Comparison of ENCODE assay signal across 1 cellular context in the genomic region with DNA sequence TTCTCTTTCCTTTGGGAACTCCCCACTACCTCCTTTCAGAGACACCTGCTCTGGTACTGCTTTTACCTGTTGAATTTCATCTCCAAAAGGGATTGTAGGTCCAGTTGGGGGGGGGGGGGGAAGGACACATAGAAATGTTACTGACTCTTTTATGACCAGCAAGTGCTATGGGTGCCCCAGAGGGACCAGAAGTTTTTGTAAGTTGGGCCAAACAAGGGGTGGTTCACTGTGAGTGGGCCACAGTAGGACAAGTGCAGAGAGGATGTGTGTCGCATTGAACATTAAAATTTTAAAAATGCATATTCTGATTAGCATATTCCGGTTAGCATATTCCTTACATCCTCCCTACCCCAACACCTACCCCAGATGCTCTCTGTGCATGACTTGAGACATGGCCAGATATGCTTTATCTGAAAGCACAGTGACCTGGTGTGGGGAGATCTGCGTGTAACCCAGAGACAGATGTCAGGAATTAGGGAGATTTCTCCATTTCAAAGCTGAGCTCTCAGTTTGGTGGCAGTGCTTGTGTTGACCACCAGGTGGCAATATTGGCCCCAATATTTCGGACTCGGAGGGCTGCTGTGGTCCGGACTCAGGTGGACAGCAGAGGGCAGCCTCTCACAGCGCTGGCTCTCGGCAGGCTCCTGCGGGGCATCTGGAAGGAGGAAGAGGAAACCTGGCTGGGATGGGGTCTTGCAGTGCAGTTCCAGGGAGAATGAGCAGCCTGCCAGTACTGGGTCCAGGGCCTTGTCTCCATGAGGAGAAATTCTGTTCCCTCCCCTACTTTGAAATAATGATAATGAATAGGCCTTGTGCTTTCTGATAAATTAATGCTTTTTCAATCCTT.
TF ChIP-seq lines count a peak whose summit lies in the region.

No MANE protein-coding gene starts in this region.

TF ChIP-seq in HepG2, 621 proteins besides CTCF, POLR2A, EP300 and RAD21 (continued from another document and continues in another):
- TF ChIP-seq, protein P1, sequence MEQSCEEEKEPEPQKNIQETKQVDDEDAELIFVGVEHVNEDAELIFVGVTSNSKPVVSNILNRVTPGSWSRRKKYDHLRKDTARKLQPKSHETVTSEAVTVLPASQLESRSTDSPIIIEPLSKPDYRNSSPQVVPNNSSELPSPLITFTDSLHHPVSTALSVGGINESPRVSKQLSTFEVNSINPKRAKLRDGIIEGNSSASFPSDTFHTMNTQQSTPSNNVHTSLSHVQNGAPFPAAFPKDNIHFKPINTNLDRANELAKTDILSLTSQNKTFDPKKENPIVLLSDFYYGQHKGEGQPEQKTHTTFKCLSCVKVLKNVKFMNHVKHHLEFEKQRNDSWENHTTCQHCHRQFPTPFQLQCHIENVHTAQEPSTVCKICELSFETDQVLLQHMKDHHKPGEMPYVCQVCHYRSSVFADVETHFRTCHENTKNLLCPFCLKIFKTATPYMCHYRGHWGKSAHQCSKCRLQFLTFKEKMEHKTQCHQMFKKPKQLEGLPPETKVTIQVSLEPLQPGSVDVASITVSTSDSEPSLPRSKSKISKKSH (CRISPR knock-in tag; IDR thresholded peaks at IDR 0.05; ENCODE audit: borderline replicate concordance) = peak; percentile 93; the same call in 1 of the 2 replicates
- TF ChIP-seq, protein P2, sequence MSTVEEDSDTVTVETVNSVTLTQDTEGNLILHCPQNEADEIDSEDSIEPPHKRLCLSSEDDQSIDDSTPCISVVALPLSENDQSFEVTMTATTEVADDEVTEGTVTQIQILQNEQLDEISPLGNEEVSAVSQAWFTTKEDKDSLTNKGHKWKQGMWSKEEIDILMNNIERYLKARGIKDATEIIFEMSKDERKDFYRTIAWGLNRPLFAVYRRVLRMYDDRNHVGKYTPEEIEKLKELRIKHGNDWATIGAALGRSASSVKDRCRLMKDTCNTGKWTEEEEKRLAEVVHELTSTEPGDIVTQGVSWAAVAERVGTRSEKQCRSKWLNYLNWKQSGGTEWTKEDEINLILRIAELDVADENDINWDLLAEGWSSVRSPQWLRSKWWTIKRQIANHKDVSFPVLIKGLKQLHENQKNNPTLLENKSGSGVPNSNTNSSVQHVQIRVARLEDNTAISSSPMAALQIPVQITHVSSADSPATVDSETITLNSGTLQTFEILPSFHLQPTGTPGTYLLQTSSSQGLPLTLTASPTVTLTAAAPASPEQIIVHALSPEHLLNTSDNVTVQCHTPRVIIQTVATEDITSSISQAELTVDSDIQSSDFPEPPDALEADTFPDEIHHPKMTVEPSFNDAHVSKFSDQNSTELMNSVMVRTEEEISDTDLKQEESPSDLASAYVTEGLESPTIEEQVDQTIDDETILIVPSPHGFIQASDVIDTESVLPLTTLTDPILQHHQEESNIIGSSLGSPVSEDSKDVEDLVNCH (CRISPR knock-in tag; IDR thresholded peaks at IDR 0.05) = no peak
- TF ChIP-seq BRCA1 (CRISPR knock-in tag; IDR thresholded peaks at IDR 0.05) = peak; percentile 79; the same call in 1 of the 2 replicates
- no peak for TF ChIP-seq ZNF564 (CRISPR knock-in tag; IDR thresholded peaks at IDR 0.05)
- TF ChIP-seq SP1 (IDR thresholded peaks at IDR 0.05) = no peak
- no peak for TF ChIP-seq SP1 (CRISPR knock-in tag; IDR thresholded peaks at IDR 0.05)
- TF ChIP-seq, protein P3, sequence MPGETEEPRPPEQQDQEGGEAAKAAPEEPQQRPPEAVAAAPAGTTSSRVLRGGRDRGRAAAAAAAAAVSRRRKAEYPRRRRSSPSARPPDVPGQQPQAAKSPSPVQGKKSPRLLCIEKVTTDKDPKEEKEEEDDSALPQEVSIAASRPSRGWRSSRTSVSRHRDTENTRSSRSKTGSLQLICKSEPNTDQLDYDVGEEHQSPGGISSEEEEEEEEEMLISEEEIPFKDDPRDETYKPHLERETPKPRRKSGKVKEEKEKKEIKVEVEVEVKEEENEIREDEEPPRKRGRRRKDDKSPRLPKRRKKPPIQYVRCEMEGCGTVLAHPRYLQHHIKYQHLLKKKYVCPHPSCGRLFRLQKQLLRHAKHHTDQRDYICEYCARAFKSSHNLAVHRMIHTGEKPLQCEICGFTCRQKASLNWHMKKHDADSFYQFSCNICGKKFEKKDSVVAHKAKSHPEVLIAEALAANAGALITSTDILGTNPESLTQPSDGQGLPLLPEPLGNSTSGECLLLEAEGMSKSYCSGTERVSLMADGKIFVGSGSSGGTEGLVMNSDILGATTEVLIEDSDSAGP (CRISPR knock-in tag; IDR thresholded peaks at IDR 0.05; ENCODE audit: borderline replicate concordance) = peak; percentile 83
- TF ChIP-seq, protein P4, sequence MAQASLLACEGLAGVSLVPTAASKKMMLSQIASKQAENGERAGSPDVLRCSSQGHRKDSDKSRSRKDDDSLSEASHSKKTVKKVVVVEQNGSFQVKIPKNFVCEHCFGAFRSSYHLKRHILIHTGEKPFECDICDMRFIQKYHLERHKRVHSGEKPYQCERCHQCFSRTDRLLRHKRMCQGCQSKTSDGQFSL (CRISPR knock-in tag; IDR thresholded peaks at IDR 0.05) = peak; percentile 46; the same call in 1 of the 2 replicates
- TF ChIP-seq ETV6 (CRISPR knock-in tag; conservative IDR thresholded peaks at IDR 0.05) = peak; percentile 96
- TF ChIP-seq ZNF24 (IDR thresholded peaks at IDR 0.05) = no peak
- TF ChIP-seq HNRNPH1 (optimal IDR thresholded peaks at IDR 0.05; ENCODE audit: low read depth, low read length) = no peak
- TF ChIP-seq ZNF282 (IDR thresholded peaks at IDR 0.05; ENCODE audit: partially characterized antibody) = no peak
- TF ChIP-seq PPARG (CRISPR knock-in tag; conservative IDR thresholded peaks at IDR 0.05) = peak; percentile 70
- TF ChIP-seq POLR2AphosphoS5 (IDR thresholded peaks at IDR 0.05; ENCODE audit: low read depth, low read length) = no peak
- TF ChIP-seq GPN1 (CRISPR knock-in tag; IDR thresholded peaks at IDR 0.05; ENCODE audit: borderline replicate concordance) = no peak
- TF ChIP-seq GTF3A (CRISPR knock-in tag; conservative IDR thresholded peaks at IDR 0.05) = no peak
- TF ChIP-seq, protein P5, sequence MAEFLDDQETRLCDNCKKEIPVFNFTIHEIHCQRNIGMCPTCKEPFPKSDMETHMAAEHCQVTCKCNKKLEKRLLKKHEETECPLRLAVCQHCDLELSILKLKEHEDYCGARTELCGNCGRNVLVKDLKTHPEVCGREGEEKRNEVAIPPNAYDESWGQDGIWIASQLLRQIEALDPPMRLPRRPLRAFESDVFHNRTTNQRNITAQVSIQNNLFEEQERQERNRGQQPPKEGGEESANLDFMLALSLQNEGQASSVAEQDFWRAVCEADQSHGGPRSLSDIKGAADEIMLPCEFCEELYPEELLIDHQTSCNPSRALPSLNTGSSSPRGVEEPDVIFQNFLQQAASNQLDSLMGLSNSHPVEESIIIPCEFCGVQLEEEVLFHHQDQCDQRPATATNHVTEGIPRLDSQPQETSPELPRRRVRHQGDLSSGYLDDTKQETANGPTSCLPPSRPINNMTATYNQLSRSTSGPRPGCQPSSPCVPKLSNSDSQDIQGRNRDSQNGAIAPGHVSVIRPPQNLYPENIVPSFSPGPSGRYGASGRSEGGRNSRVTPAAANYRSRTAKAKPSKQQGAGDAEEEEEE (CRISPR knock-in tag; IDR thresholded peaks at IDR 0.05; ENCODE audit: borderline replicate concordance) = peak; percentile 18; the same call in 1 of the 2 replicates
- TF ChIP-seq SP2 (CRISPR knock-in tag; IDR thresholded peaks at IDR 0.05) = no peak
- TF ChIP-seq NFE2 (CRISPR knock-in tag; IDR thresholded peaks at IDR 0.05) = no peak
- no peak for TF ChIP-seq FLYWCH1 (CRISPR knock-in tag; IDR thresholded peaks at IDR 0.05)
- TF ChIP-seq, protein P6, sequence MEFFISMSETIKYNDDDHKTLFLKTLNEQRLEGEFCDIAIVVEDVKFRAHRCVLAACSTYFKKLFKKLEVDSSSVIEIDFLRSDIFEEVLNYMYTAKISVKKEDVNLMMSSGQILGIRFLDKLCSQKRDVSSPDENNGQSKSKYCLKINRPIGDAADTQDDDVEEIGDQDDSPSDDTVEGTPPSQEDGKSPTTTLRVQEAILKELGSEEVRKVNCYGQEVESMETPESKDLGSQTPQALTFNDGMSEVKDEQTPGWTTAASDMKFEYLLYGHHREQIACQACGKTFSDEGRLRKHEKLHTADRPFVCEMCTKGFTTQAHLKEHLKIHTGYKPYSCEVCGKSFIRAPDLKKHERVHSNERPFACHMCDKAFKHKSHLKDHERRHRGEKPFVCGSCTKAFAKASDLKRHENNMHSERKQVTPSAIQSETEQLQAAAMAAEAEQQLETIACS (CRISPR knock-in tag; IDR thresholded peaks at IDR 0.05) = no peak
- peak; percentile 62 for TF ChIP-seq ELF1 (CRISPR knock-in tag; IDR thresholded peaks at IDR 0.05)
- TF ChIP-seq ZFP1 (CRISPR knock-in tag; IDR thresholded peaks at IDR 0.05) = peak; percentile 94
- peak; percentile 72 for TF ChIP-seq KMT2B (CRISPR knock-in tag; IDR thresholded peaks at IDR 0.05)
- TF ChIP-seq ATAD3A (CRISPR knock-in tag; IDR thresholded peaks at IDR 0.05) = no peak
- TF ChIP-seq, protein P7, sequence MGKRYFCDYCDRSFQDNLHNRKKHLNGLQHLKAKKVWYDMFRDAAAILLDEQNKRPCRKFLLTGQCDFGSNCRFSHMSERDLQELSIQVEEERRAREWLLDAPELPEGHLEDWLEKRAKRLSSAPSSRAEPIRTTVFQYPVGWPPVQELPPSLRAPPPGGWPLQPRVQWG (CRISPR knock-in tag; IDR thresholded peaks at IDR 0.05; ENCODE audit: borderline replicate concordance, low read depth) = no peak
- TF ChIP-seq CEBPB (IDR thresholded peaks at IDR 0.05; ENCODE audit: borderline replicate concordance, low read depth, low read length) = no peak
- no peak for TF ChIP-seq NR2C2 (CRISPR knock-in tag; IDR thresholded peaks at IDR 0.05; ENCODE audit: borderline replicate concordance)
- TF ChIP-seq ZMYM4 (CRISPR knock-in tag; IDR thresholded peaks at IDR 0.05) = peak; percentile 82
- TF ChIP-seq, protein P8, sequence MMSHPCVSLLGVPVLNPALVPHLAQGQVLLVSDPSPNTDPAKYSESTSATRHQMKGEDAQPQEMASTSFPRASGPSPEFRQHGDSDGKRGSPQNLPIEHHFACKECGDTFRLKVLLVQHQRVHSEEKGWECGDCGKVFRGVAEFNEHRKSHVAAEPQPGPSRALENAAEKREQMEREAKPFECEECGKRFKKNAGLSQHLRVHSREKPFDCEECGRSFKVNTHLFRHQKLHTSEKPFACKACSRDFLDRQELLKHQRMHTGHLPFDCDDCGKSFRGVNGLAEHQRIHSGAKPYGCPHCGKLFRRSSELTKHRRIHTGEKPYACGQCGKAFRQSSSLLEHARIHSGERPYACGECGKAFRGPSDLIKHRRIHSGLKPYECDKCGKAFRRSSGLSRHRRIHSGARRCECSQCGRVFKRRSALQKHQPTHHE (CRISPR knock-in tag; IDR thresholded peaks at IDR 0.05; ENCODE audit: borderline replicate concordance) = no peak
- TF ChIP-seq NFE2L2 (IDR thresholded peaks at IDR 0.05; ENCODE audit: low read length) = peak; percentile 21; the same call in 1 of the 2 replicates
- TF ChIP-seq, protein P9, sequence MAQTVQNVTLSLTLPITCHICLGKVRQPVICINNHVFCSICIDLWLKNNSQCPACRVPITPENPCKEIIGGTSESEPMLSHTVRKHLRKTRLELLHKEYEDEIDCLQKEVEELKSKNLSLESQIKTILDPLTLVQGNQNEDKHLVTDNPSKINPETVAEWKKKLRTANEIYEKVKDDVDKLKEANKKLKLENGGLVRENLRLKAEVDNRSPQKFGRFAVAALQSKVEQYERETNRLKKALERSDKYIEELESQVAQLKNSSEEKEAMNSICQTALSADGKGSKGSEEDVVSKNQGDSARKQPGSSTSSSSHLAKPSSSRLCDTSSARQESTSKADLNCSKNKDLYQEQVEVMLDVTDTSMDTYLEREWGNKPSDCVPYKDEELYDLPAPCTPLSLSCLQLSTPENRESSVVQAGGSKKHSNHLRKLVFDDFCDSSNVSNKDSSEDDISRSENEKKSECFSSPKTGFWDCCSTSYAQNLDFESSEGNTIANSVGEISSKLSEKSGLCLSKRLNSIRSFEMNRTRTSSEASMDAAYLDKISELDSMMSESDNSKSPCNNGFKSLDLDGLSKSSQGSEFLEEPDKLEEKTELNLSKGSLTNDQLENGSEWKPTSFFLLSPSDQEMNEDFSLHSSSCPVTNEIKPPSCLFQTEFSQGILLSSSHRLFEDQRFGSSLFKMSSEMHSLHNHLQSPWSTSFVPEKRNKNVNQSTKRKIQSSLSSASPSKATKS (CRISPR knock-in tag; IDR thresholded peaks at IDR 0.05) = no peak
- peak; percentile 78 for TF ChIP-seq TARDBP (CRISPR knock-in tag; IDR thresholded peaks at IDR 0.05)
- TF ChIP-seq ZNF253 (CRISPR knock-in tag; IDR thresholded peaks at IDR 0.05; ENCODE audit: borderline replicate concordance) = no peak
- TF ChIP-seq ZNF724P (CRISPR knock-in tag; IDR thresholded peaks at IDR 0.05; ENCODE audit: borderline replicate concordance) = no peak; the same call in 1 of the 2 replicates
- 0 out of 2 replicates have a peak, but pooled peaks have one; percentile 53 for TF ChIP-seq ZSCAN31 (CRISPR knock-in tag; IDR thresholded peaks at IDR 0.05; ENCODE audit: low read depth)
- no peak; the same call in 1 of the 2 replicates for TF ChIP-seq ESRRA (CRISPR knock-in tag; IDR thresholded peaks at IDR 0.05; ENCODE audit: low read depth)
- TF ChIP-seq MAFK (conservative IDR thresholded peaks at IDR 0.05 in 1 of 2, IDR thresholded peaks at IDR 0.05 in 1 of 2; ENCODE audit: low read length in 2 of 2) = no peak
- TF ChIP-seq CBX2 (IDR thresholded peaks at IDR 0.05; ENCODE audit: low read depth, low read length) = no peak
- peak; percentile 94 for TF ChIP-seq CBX2 (CRISPR knock-in tag; IDR thresholded peaks at IDR 0.05; ENCODE audit: low read depth)
- TF ChIP-seq, protein P10, sequence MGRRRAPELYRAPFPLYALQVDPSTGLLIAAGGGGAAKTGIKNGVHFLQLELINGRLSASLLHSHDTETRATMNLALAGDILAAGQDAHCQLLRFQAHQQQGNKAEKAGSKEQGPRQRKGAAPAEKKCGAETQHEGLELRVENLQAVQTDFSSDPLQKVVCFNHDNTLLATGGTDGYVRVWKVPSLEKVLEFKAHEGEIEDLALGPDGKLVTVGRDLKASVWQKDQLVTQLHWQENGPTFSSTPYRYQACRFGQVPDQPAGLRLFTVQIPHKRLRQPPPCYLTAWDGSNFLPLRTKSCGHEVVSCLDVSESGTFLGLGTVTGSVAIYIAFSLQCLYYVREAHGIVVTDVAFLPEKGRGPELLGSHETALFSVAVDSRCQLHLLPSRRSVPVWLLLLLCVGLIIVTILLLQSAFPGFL (CRISPR knock-in tag; IDR thresholded peaks at IDR 0.05) = no peak
- peak; percentile 57 for TF ChIP-seq ZBTB20 (CRISPR knock-in tag; IDR thresholded peaks at IDR 0.05; ENCODE audit: borderline replicate concordance, low read depth)
- TF ChIP-seq, protein P11, sequence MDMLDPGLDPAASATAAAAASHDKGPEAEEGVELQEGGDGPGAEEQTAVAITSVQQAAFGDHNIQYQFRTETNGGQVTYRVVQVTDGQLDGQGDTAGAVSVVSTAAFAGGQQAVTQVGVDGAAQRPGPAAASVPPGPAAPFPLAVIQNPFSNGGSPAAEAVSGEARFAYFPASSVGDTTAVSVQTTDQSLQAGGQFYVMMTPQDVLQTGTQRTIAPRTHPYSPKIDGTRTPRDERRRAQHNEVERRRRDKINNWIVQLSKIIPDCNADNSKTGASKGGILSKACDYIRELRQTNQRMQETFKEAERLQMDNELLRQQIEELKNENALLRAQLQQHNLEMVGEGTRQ (IDR thresholded peaks at IDR 0.05; ENCODE audit: low read depth, low read length) = no peak
- TF ChIP-seq, protein P11 (CRISPR knock-in tag; IDR thresholded peaks at IDR 0.05; ENCODE audit: borderline replicate concordance) = no peak
- TF ChIP-seq RCOR2 (CRISPR knock-in tag; IDR thresholded peaks at IDR 0.05) = 0 out of 2 replicates have a peak, but pooled peaks have one; percentile 39
- TF ChIP-seq RBAK (CRISPR knock-in tag; IDR thresholded peaks at IDR 0.05) = no peak
- peak; percentile 98 for TF ChIP-seq ERF (CRISPR knock-in tag; IDR thresholded peaks at IDR 0.05)
